In the genomic region with DNA sequence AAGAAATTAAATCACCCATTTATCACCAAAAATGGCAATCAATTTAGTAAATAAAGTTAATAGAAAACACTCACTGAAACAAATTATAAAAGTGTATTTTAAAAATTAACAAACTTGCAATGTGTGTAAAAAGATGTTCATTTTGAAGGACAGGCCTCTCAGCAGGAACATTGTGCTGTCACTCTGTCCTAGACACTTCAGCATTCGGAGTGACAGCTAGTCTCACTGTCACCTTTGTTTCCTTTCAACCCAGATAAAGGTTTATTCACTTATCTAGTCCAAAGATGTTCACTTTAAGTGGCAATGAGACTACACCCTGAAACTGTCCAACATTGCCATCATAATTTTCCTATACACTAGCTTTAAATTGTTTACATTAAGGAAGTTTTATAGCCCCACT, we compare ENCODE assay signal across 5 cellular contexts.
"Had no signal": no experiment of that assay in that cellular context is flagged by ENCODE, and none has a peak within 500 bp of the region (broad histone marks: within the 10 kb centered on the region; RNA-seq: fewer than 3 reads in every experiment).

No MANE protein-coding gene starts in this region.

- H3K4me3 ChIP-seq: K562 had no signal

- DNase-seq: IMR-90, KBM-7, KG1 had no signal

- H3K27ac ChIP-seq: HL-60 had no signal
